Comparison of ENCODE assay signal across 17 cellular contexts in genomic region chr2:78035804-78036203, GRCh38.
"Had no signal": no experiment of that assay in that cellular context is flagged by ENCODE, and none has a peak within 500 bp of the region (broad histone marks: within the 10 kb centered on the region; RNA-seq: fewer than 3 reads in every experiment).

No MANE protein-coding gene starts in this region.

- H3K36me3 ChIP-seq: spleen, thoracic aorta had no signal

- DNase-seq: activated CD4-positive, alpha-beta memory T cell treated with anti-CD3 and anti-CD28 coated beads, Interleukin-2, amount 10 ng/mL, durations not matched to agents 7 days and 5 days; activated CD4-positive, alpha-beta T cell treated with anti-CD3 and anti-CD28 coated beads for 48 hours; activated CD4-positive, CD25-positive, alpha-beta regulatory T cell; activated CD8-positive, alpha-beta memory T cell treated with anti-CD3 and anti-CD28 coated beads, Interleukin-2, amount 10 ng/mL, durations not matched to agents 7 days and 5 days; activated naive CD4-positive, alpha-beta T cell; activated naive CD8-positive, alpha-beta T cell treated with anti-CD3 and anti-CD28 coated beads, Interleukin-2, amount 10 ng/mL, durations not matched to agents 7 days and 5 days; amygdala; dermis blood vessel endothelial cell; effector memory CD4-positive, alpha-beta T cell; left ventricle myocardium superior; occipital lobe; posterior cingulate gyrus; spleen; stimulated activated CD4-positive, alpha-beta T cell treated with anti-CD3 and anti-CD28 coated beads, Interleukin-4, amount 100 ng/mL, for 4 hours had no signal

- H3K27me3 ChIP-seq: spleen had no signal

- H3K4me1 ChIP-seq: spleen had no signal

- ATAC-seq: activated CD8-positive, alpha-beta memory T cell treated with anti-CD3 and anti-CD28 coated beads, Interleukin-2, amount 10 ng/mL, durations not matched to agents 7 days and 5 days; activated T-helper 17 cell treated with anti-CD3 and anti-CD28 coated beads, Interleukin-2, amount 50 U/mL, for 72 hours; left ventricle myocardium superior; stimulated activated memory B cell treated with anti-CD40 and anti-IgM and Interleukin-4, amounts not matched to agents 10 μg/mL and 1 μg/mL and 100 μg/mL, for 72 hours had no signal

- H3K4me3 ChIP-seq: spleen, thoracic aorta had no signal

- H3K9me3 ChIP-seq: thoracic aorta had no signal
